11 cellular contexts compared by ENCODE assay signal in the genomic region with DNA sequence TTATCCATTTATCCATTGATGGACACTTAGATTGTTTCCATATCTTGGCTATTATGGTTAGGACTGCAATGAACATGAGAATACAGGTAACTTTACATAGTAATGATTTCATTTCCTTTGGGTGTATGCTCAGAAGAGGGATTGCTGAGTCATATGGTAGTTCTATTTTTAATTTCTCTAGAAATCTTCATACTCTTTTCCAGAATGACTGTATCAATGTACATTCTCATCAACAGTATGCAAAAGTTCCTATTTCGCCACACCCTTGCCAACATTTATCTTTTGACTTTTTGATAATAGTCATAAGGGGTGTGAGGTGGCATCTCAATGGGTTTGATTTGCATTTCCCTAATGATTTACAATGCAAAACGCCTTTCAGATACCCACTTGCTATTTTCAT. TPM values are rescaled to one million over a fixed set of nuclear protein-coding genes. Genes with fewer than 3 reads are reported as not detected.
DNase-seq lines count a peak whose midpoint lies in the region; ATAC-seq and TF ChIP-seq lines count a peak whose summit lies in the region.
"Had no signal": no experiment of that assay in that cellular context is flagged by ENCODE, and none has a peak within 500 bp of the region (broad histone marks: within the 10 kb centered on the region; RNA-seq: fewer than 3 reads in every experiment).

No MANE protein-coding gene starts in this region.

- H3K27ac ChIP-seq in hepatocyte: no peak overlapping the region
- H3K27ac ChIP-seq: gastroesophageal sphincter had no signal

- H3K4me3 ChIP-seq in hepatocyte: no peak overlapping the region
- H3K4me3 ChIP-seq: gastroesophageal sphincter had no signal

- H3K9me3 ChIP-seq in hepatocyte (ENCODE audit: low read depth): no peaks in the 10 kb centered on the region
- H3K9me3 ChIP-seq in T-helper 17 cell (ENCODE audit: control insufficient read depth, low read length, poor library complexity, severe bottlenecking): no peaks in the 10 kb centered on the region
- H3K9me3 ChIP-seq: gastroesophageal sphincter had no signal

- H3K36me3 Mint-ChIP-seq in activated naive CD4-positive, alpha-beta T cell treated with anti-CD3 and anti-CD28 coated beads, Interleukin-2, amount 50 U/mL, for 72 hours: peaks cover 0 to 4% of the 10 kb centered on the region in 2 donors
- no peaks in the 10 kb centered on the region for H3K36me3 Mint-ChIP-seq in T-helper 17 cell (ENCODE audit: low read depth)
- H3K36me3 Mint-ChIP-seq: mesothelial cell of epicardium had no signal

- no peaks in the 10 kb centered on the region for H3K27me3 ChIP-seq in hepatocyte
- H3K27me3 ChIP-seq: gastroesophageal sphincter had no signal

- WGBS in hepatocyte (ENCODE audit: low lambda C conversion rate, missing lambda C conversion rate): 74% methylated on average over 2 of the region's 2 CpGs

- H3K27me3 Mint-ChIP-seq in T-helper 17 cell: no peaks in the 10 kb centered on the region

- DNase-seq in activated naive CD4-positive, alpha-beta T cell treated with anti-CD3 and anti-CD28 coated beads, Interleukin-2, amount 50 U/mL, for 72 hours (ENCODE audit: low spot score in 2 of 2): no peak
- DNase-seq in GF-D8 (lab: John Stamatoyannopoulos, UW): no peak
- DNase-seq in hepatocyte (ENCODE audit: low spot score): no peak
- DNase-seq in NCI-H774 (lab: John Stamatoyannopoulos, UW): no peak
- DNase-seq in T-helper 17 cell: no peak
- DNase-seq: DND-41 had no signal

- no peak for TF ChIP-seq CTCF in hepatocyte (IDR thresholded peaks at IDR 0.05; ENCODE audit: poor library complexity)

- H3K36me3 ChIP-seq in hepatocyte (replicated peaks; ENCODE audit: insufficient read depth, low read depth): no peaks in the 10 kb centered on the region
- H3K36me3 ChIP-seq: gastroesophageal sphincter had no signal

- no peak overlapping the region for H3K4me2 ChIP-seq in hepatocyte

- H3K79me2 ChIP-seq in hepatocyte: no peaks in the 10 kb centered on the region

- H3K4me3 Mint-ChIP-seq in T-helper 17 cell: no peak overlapping the region
- H3K4me3 Mint-ChIP-seq: mesothelial cell of epicardium had no signal

- ATAC-seq in GM18499 (IDR thresholded peaks at IDR 0.05; ENCODE audit: insufficient read depth, unreplicated experiment) (peak; percentile 58), GM19395 (IDR thresholded peaks at IDR 0.05; ENCODE audit: unreplicated experiment) (peak; percentile 66), HG03159 (IDR thresholded peaks at IDR 0.05; ENCODE audit: unreplicated experiment) (peak; percentile 75), T-helper 17 cell (no peak)
- ATAC-seq in activated naive CD4-positive, alpha-beta T cell treated with anti-CD3 and anti-CD28 coated beads, Interleukin-2, amount 50 U/mL, for 72 hours: peak; percentile 92 to 93
- ATAC-seq: gastroesophageal sphincter had no signal

- no peaks in the 10 kb centered on the region for H4K20me1 ChIP-seq in hepatocyte (ENCODE audit: insufficient read depth, poor library complexity, severe bottlenecking)

- no peaks in the 10 kb centered on the region for H3K4me1 ChIP-seq in hepatocyte (ENCODE audit: insufficient read depth)
- H3K4me1 ChIP-seq: gastroesophageal sphincter had no signal

- no peaks in the 10 kb centered on the region for H3K9me3 Mint-ChIP-seq in activated naive CD4-positive, alpha-beta T cell treated with anti-CD3 and anti-CD28 coated beads, Interleukin-2, amount 50 U/mL, for 72 hours
- H3K9me3 Mint-ChIP-seq: mesothelial cell of epicardium had no signal

- peak overlapping the region in 1 of 2 donors; percentile 71 for H3K27ac Mint-ChIP-seq in activated naive CD4-positive, alpha-beta T cell treated with anti-CD3 and anti-CD28 coated beads, Interleukin-2, amount 50 U/mL, for 72 hours
- H3K27ac Mint-ChIP-seq in T-helper 17 cell: no peak overlapping the region
- H3K27ac Mint-ChIP-seq: mesothelial cell of epicardium had no signal

- H3K4me1 Mint-ChIP-seq in T-helper 17 cell: peaks cover 3% of the 10 kb centered on the region

- H3K9me2 ChIP-seq in hepatocyte (replicated peaks; ENCODE audit: insufficient read depth): no peaks in the 10 kb centered on the region

- H2AFZ ChIP-seq in hepatocyte: no peak overlapping the region

RNA-seq across cellular contexts. Expression of gene NIPA1, which starts 6.2 kb away (rescaled TPM):
- total RNA-seq in activated naive CD4-positive, alpha-beta T cell treated with anti-CD3 and anti-CD28 coated beads, Interleukin-2, amount 50 U/mL, for 72 hours: 10 to 100 TPM in 1 of 2 donors, 1 to 10 TPM in 1; 5.7 to 14.0 TPM
- total RNA-seq in hepatocyte (15.1 and 17.9 TPM in 2 replicates), T-helper 17 cell (10 to 100 TPM; 10.0 to 12.2 TPM)
- polyA plus RNA-seq in hepatocyte: 8.0 and 13.4 TPM in 2 replicates

RNA-seq across cellular contexts. Expression of gene NIPA2, which starts 58.2 kb away (rescaled TPM):
- total RNA-seq in activated naive CD4-positive, alpha-beta T cell treated with anti-CD3 and anti-CD28 coated beads, Interleukin-2, amount 50 U/mL, for 72 hours: 10 to 100 TPM; 48.6 to 54.6 TPM
- 77.2 and 79.1 TPM in 2 replicates for total RNA-seq in hepatocyte
- polyA plus RNA-seq in hepatocyte: 48.7 and 52.7 TPM in 2 replicates
- 10 to 100 TPM; 32.0 to 34.5 TPM for total RNA-seq in T-helper 17 cell
